In the genomic region with DNA sequence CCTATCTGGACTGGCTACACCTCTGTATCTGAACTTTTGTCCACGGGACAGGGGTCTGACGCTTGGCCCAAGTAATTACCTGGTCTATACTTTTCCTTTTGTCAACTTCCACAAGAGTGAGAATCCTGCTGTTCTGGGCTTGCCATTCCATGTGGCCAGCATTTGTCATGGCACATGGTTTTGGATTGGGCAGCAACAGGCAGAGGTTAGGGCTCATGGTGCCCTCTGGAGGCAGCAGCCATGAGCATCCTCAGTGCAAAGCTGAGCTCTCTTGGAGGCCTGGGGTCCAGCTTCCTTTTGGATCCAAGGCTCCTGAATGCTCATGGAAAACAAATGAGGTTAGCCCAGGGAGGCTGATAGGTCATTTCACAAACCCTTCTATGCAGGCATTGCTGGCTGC, we compare ENCODE assay signal across 6 cellular contexts. TPM values are rescaled to one million over a fixed set of nuclear protein-coding genes. Genes with fewer than 3 reads are reported as not detected.
DNase-seq lines count a peak whose midpoint lies in the region; ATAC-seq and TF ChIP-seq lines count a peak whose summit lies in the region.

No MANE protein-coding gene starts in this region.

- peak; percentile 62 for DNase-seq in AG08396 (ENCODE audit: low spot score)
- DNase-seq in HuH-7 (ENCODE audit: low spot score): peak; percentile 71
- peak; percentile 34 for DNase-seq in endothelial cell (ENCODE audit: low spot score)
- DNase-seq in NCI-H1436 (lab: John Stamatoyannopoulos, UW): no peak
- no peak for DNase-seq in GOT3 (lab: John Stamatoyannopoulos, UW)

- H3K27ac Mint-ChIP-seq in endothelial cell (ENCODE audit: unreplicated experiment): no peak overlapping the region

- H3K27me3 Mint-ChIP-seq in endothelial cell (ENCODE audit: unreplicated experiment): peaks cover 4% of the 10 kb centered on the region

- H3K4me3 Mint-ChIP-seq in endothelial cell (ENCODE audit: unreplicated experiment): no peak overlapping the region

- no peaks in the 10 kb centered on the region for H3K9me3 Mint-ChIP-seq in endothelial cell (ENCODE audit: unreplicated experiment)

- H3K4me1 Mint-ChIP-seq in endothelial cell (ENCODE audit: unreplicated experiment): peaks cover 6% of the 10 kb centered on the region

- TF ChIP-seq CTCF in endothelial cell (IDR thresholded peaks at IDR 0.05; ENCODE audit: unreplicated experiment): no peak

- no peak for ATAC-seq in HG02852 (IDR thresholded peaks at IDR 0.05; ENCODE audit: unreplicated experiment)

- H3K36me3 Mint-ChIP-seq in endothelial cell (ENCODE audit: low read depth, unreplicated experiment): peaks cover 10% of the 10 kb centered on the region

RNA-seq across cellular contexts. Expression of gene EDC4, which starts 7.5 kb away (rescaled TPM):
- 83.0 TPM for total RNA-seq in endothelial cell (ENCODE audit: unreplicated experiment)

RNA-seq across cellular contexts. Expression of gene CENPT, which starts 17.8 kb away (rescaled TPM):
- total RNA-seq in endothelial cell (ENCODE audit: unreplicated experiment): 82.9 TPM

RNA-seq across cellular contexts. Expression of gene NUTF2, which starts 18.6 kb away (rescaled TPM):
- total RNA-seq in endothelial cell (ENCODE audit: unreplicated experiment): 217 TPM

RNA-seq across cellular contexts. Expression of gene NRN1L, which starts 19.4 kb away (rescaled TPM):
- total RNA-seq in endothelial cell (ENCODE audit: unreplicated experiment): 0.56 TPM

RNA-seq across cellular contexts. Expression of gene THAP11, which starts 23.2 kb away (rescaled TPM):
- 29.6 TPM for total RNA-seq in endothelial cell (ENCODE audit: unreplicated experiment)

Comparison
In these comparisons a context has a peak if more than half of its experiments do, and no peak if none do; other contexts are left out.
1. DNase-seq: peak in AG08396 (single experiment), HuH-7 (single experiment) and endothelial cell (single experiment); none in NCI-H1436 (single experiment) and GOT3 (single experiment).